In genomic region chr15:88491158-88491557, GRCh38 we compare ENCODE assay signal across 21 cellular contexts. TPM values are rescaled to one million over a fixed set of nuclear protein-coding genes. Genes with fewer than 3 reads are reported as not detected.
A peak's percentile ranks its signal among the peaks of the same experiment; 100 is the strongest.
DNase-seq lines count a peak whose midpoint lies in the region; ATAC-seq lines count a peak whose summit lies in the region.
"Had no signal": no experiment of that assay in that cellular context is flagged by ENCODE, and none has a peak within 500 bp of the region (broad histone marks: within the 10 kb centered on the region; RNA-seq: fewer than 3 reads in every experiment).

No MANE protein-coding gene starts in this region.

- no peak overlapping the region for H3K4me3 ChIP-seq in H7 (ENCODE audit: insufficient read depth, low read depth, low read length)
- H3K4me3 ChIP-seq: gastrocnemius medialis, right lobe of liver had no signal

- H3K27me3 ChIP-seq in H7 (ENCODE audit: control insufficient read depth, insufficient read depth, low read length): no peaks in the 10 kb centered on the region
- H3K27me3 ChIP-seq: gastrocnemius medialis, right lobe of liver had no signal

- DNase-seq in COLO668 (lab: John Stamatoyannopoulos, UW; ENCODE audit: unreplicated experiment): peak; percentile 33
- DNase-seq in H7: peak; percentile 70
- DNase-seq in SHP77 treated with DMSO at 0.1 percent for 48 hours (lab: John Stamatoyannopoulos, UW): peak; percentile 28
- DNase-seq in iPS-NIHi7 (ENCODE audit: extremely low spot score): peak; percentile 38
- no peak for DNase-seq in activated CD8-positive, alpha-beta memory T cell treated with anti-CD3 and anti-CD28 coated beads, Interleukin-2, amount 50 U/mL, for 4 hours
- DNase-seq in hippocampal formation (lab: John Stamatoyannopoulos, UW): no peak
- no peak for DNase-seq in dedifferentiated amniotic fluid mesenchymal stem cell (ENCODE audit: extremely low spot score)
- DNase-seq: activated CD4-positive, alpha-beta memory T cell treated with anti-CD3 and anti-CD28 coated beads for 36 hours; activated CD4-positive, CD25-positive, alpha-beta regulatory T cell; activated naive CD4-positive, alpha-beta T cell treated with anti-CD3 and anti-CD28 coated beads, Interleukin-2, amount 10 ng/mL, durations not matched to agents 7 days and 5 days; activated T-cell treated with anti-CD3 and anti-CD28 coated beads for 4 hours; anterior cingulate cortex; gastrocnemius medialis; IMR-90; naive thymus-derived CD8-positive, alpha-beta T cell; NCI-H187 treated with DMSO at 0.1 percent for 48 hours; NCI-H82; right lobe of liver; T-helper 9 cell had no signal

- no peak for ATAC-seq in GM18870 (IDR thresholded peaks at IDR 0.05; ENCODE audit: unreplicated experiment)
- ATAC-seq: gastrocnemius medialis; naive thymus-derived CD8-positive, alpha-beta T cell; right lobe of liver; SK-N-SH treated with all-trans-retinoic acid at 6 μM for 48 hours had no signal

- no peaks in the 10 kb centered on the region for H3K36me3 ChIP-seq in H7 (replicated peaks; ENCODE audit: control insufficient read depth, insufficient read depth, low read length)
- H3K36me3 ChIP-seq: gastrocnemius medialis, right lobe of liver had no signal

RNA-seq across cellular contexts. Expression of gene MRPS11, which starts 23.6 kb away (rescaled TPM):
- 41.1 and 58.9 TPM in 2 replicates for total RNA-seq in H7 (2014; rRNA removed; shearing (Covaris generic))

RNA-seq across cellular contexts. Expression of gene MRPL46, which starts 24.0 kb away (rescaled TPM):
- 29.7 and 31.9 TPM in 2 replicates for total RNA-seq in H7 (2014; rRNA removed; shearing (Covaris generic))

RNA-seq across cellular contexts. Expression of gene DET1, which starts 55.3 kb away (rescaled TPM):
- 7.7 and 8.2 TPM in 2 replicates for total RNA-seq in H7 (2014; rRNA removed; shearing (Covaris generic))

Comparison
In these comparisons a context has a peak if more than half of its experiments do, and no peak if none do; other contexts are left out.
1. DNase-seq: peak in COLO668 (single experiment), H7 (single experiment), SHP77 treated with DMSO at 0.1 percent for 48 hours (single experiment) and iPS-NIHi7 (single experiment); none in activated CD8-positive, alpha-beta memory T cell treated with anti-CD3 and anti-CD28 coated beads, Interleukin-2, amount 50 U/mL, for 4 hours (single experiment), hippocampal formation (0 of 2) and dedifferentiated amniotic fluid mesenchymal stem cell (single experiment).